In genomic region chr20:53956013-53956715, GRCh38 we compare ENCODE assay signal across 7 cellular contexts.
"Had no signal": no experiment of that assay in that cellular context is flagged by ENCODE, and none has a peak within 500 bp of the region (broad histone marks: within the 10 kb centered on the region; RNA-seq: fewer than 3 reads in every experiment).

No MANE protein-coding gene starts in this region.

- H3K36me3 ChIP-seq: HAP-1 had no signal

- H3K27ac ChIP-seq: HL-60 had no signal

- H3K9me3 ChIP-seq: HAP-1 had no signal

- ATAC-seq: HCT116 had no signal

- DNase-seq: GM23248, GOT3, H7, HFFc6 had no signal

- H2AFZ ChIP-seq: GM23248 had no signal

- H3K4me1 ChIP-seq: HAP-1 had no signal

- H3K4me3 ChIP-seq: GM23248, HAP-1 had no signal

- H3K9ac ChIP-seq: GM23248 had no signal
